Comparison of ENCODE assay signal across 8 cellular contexts in the genomic region with DNA sequence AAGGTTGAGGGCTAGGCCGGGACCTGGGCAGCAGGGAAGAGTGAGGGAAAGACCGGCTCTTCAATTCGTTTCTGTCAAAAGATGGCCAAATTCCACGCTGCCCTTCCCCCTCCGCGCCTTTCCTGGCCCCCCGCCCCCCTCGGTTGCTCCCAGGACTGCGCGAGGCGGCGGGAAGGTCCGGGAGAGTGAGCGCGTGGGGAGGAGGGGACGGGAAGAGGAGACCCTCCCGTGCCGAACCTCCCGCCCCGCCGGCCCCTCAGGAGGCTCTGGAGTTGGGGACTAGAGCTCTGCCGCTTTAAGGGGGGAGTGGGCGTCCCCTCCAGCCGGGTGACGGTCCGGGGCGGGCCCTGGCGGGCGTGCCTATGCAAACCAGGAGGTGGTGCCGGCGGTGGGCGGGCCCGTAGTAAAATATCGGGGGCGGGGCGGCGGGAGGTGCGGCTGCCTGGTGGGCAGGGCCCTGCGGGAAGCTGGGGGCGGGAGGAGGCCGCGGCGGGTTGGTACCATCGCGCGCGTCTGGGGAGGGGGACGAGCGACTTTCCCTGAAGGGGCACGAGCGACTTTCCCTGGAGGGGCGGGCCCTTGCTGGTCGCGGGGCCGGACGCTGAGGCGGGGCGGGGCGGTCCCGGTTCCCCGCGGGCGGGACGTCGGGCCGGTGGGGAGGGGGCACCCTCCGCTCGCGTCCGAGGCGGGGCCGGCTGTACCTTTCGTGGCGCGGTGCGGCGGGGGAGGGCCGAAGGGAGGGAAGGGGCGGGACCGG. TPM values are rescaled to one million over a fixed set of nuclear protein-coding genes. Genes with fewer than 3 reads are reported as not detected.
DNase-seq lines count a peak whose midpoint lies in the region; ATAC-seq and TF ChIP-seq lines count a peak whose summit lies in the region.

No MANE protein-coding gene starts in this region.

- no peak for TF ChIP-seq EP300 in esophagus muscularis mucosa (IDR thresholded peaks at IDR 0.05)

- H3K27ac ChIP-seq in Panc1 (ENCODE audit: low read length) (peak overlapping the region; percentile 72), esophagus muscularis mucosa (replicated peaks in 1 of 4) (peak overlapping the region; percentile 90 to 95 (median 92))

- 0% methylated on average over 23 of the region's 80 CpGs for WGBS in esophagus muscularis mucosa

- H3K4me1 ChIP-seq in Panc1 (ENCODE audit: control insufficient read depth, insufficient read depth, low read length) = peaks cover 9% of the 10 kb centered on the region
- H3K4me1 ChIP-seq in esophagus muscularis mucosa = peaks cover 16 to 46% (median 42%) of the 10 kb centered on the region in 4 donors

- TF ChIP-seq POLR2A in esophagus muscularis mucosa (IDR thresholded peaks at IDR 0.05; ENCODE audit: low read depth) = peak; percentile 79

- peak; percentile 82 for DNase-seq in DMS 273 treated with DMSO at 0.1 percent for 48 hours (lab: John Stamatoyannopoulos, UW)
- peak; percentile 88 for DNase-seq in KG1 (lab: John Stamatoyannopoulos, UW)
- DNase-seq in Panc1 (ENCODE audit: low read depth, low spot score) = peak; percentile 32
- DNase-seq in activated T-cell treated with anti-CD3 and anti-CD28 coated beads, Interleukin-2, amount 50 U/mL, for 48 hours = peak; percentile 95 to 97
- peak; percentile 99 for DNase-seq in esophagus muscularis mucosa (ENCODE audit: extremely low spot score)
- peak; percentile 95 for DNase-seq in myocyte (ENCODE audit: low read depth)
- DNase-seq in stimulated activated CD8-positive, alpha-beta memory T cell treated with anti-CD3 and anti-CD28 coated beads, Interleukin-7, amount 100 ng/mL, for 24 hours (ENCODE audit: low read depth) = peak; percentile 89

- POLR2A ChIA-PET in Panc1 (lab: Charles Lee) = interaction anchor here (0.6 kb wide), 1 partner anchor 183 kb away, joined by 3 read pairs; no protein-coding TSS in a partner anchor

- H3K27me3 ChIP-seq in Panc1 (ENCODE audit: control insufficient read depth, insufficient read depth, low read length) = peaks cover 14% of the 10 kb centered on the region
- no peaks in the 10 kb centered on the region for H3K27me3 ChIP-seq in esophagus muscularis mucosa

- TF ChIP-seq CTCF in Panc1 (IDR thresholded peaks at IDR 0.05) (no peak), esophagus muscularis mucosa (IDR thresholded peaks at IDR 0.05) (peak in 1 of 3 experiments; percentile 5)

- intact Hi-C loops in Panc1 (cut with micrococcal nuclease; ENCODE audit: unreplicated experiment) = loop anchor here (10.0 kb wide), 1 partner anchor 75 kb away; no protein-coding TSS in a partner anchor
- intact Hi-C loops in esophagus muscularis mucosa (cut with DNase I) = loop anchor here (2.0 kb wide), 1 partner anchor 57 kb away; no protein-coding TSS in a partner anchor

- H3K4me3 ChIP-seq in Panc1 (ENCODE audit: low read depth in 2 of 2, low read length in 2 of 2) (peak overlapping the region; percentile 72 to 81), esophagus muscularis mucosa (peak overlapping the region; percentile 72 to 88 (median 80))

- CTCF ChIA-PET in Panc1 (lab: Charles Lee) = interaction anchor here (0.6 to 1.5 kb wide), 5 partner anchors 34 to 293 kb away, joined by 4 to 11 read pairs (median 6); partner anchors contain the start of gene BCL9

- in situ Hi-C loops in Panc1 (cut with HindIII; ENCODE audit: low pct_unique_long_range_greater_than_20kb, low sequenced_read_pairs) = no loop called here

- H3K36me3 ChIP-seq in Panc1 (ENCODE audit: control insufficient read depth, insufficient read depth, low read length) (peaks cover 5% of the 10 kb centered on the region; the same call in 1 of the 2 replicates), esophagus muscularis mucosa (no peaks in the 10 kb centered on the region)

- BruUV-seq in Panc1 (replicated peaks; lab: Mats Ljungman, UMichigan) = no TSS peak

- H3K9me3 ChIP-seq in Panc1 (ENCODE audit: control insufficient read depth, insufficient read depth, low read depth, low read length) = no peaks in the 10 kb centered on the region
- H3K9me3 ChIP-seq in esophagus muscularis mucosa = no peaks in the 10 kb centered on the region

- ATAC-seq in GM21737 (IDR thresholded peaks at IDR 0.05; ENCODE audit: unreplicated experiment) = peak; percentile 72
- ATAC-seq in Panc1 = peak; percentile 94

RNA-seq across cellular contexts. Expression of gene BCL9, which starts 58.2 kb away (rescaled TPM):
- 25.1 TPM for total RNA-seq in Panc1 (2021; ENCODE audit: unreplicated experiment)
- 13.8 TPM for polyA plus RNA-seq in Panc1 (2012; ENCODE audit: insufficient read length)
- total RNA-seq in esophagus muscularis mucosa = 10 to 100 TPM; 26.2 to 45.5 (median 36.2) TPM
- 3.5 and 7.3 TPM in 2 replicates for total RNA-seq in myocyte
- polyA plus RNA-seq in myocyte (2012) = 6.3 TPM

Comparison
In these comparisons a context has a peak if more than half of its experiments do, and no peak if none do; other contexts are left out.
1. Peak in every context shown above with its lines: DNase-seq, ATAC-seq, H3K4me3 ChIP-seq and H3K27ac ChIP-seq.
2. DNase-seq: peak in every context shown above with its lines; median percentile 99 in esophagus muscularis mucosa; 96 in activated T-cell treated with anti-CD3 and anti-CD28 coated beads, Interleukin-2, amount 50 U/mL, for 48 hours; 95 in myocyte; 89 in stimulated activated CD8-positive, alpha-beta memory T cell treated with anti-CD3 and anti-CD28 coated beads, Interleukin-7, amount 100 ng/mL, for 24 hours; 88 in KG1; 82 in DMS 273 treated with DMSO at 0.1 percent for 48 hours; 32 in Panc1.